Comparison of ENCODE assay signal across 9 cellular contexts in the genomic region with DNA sequence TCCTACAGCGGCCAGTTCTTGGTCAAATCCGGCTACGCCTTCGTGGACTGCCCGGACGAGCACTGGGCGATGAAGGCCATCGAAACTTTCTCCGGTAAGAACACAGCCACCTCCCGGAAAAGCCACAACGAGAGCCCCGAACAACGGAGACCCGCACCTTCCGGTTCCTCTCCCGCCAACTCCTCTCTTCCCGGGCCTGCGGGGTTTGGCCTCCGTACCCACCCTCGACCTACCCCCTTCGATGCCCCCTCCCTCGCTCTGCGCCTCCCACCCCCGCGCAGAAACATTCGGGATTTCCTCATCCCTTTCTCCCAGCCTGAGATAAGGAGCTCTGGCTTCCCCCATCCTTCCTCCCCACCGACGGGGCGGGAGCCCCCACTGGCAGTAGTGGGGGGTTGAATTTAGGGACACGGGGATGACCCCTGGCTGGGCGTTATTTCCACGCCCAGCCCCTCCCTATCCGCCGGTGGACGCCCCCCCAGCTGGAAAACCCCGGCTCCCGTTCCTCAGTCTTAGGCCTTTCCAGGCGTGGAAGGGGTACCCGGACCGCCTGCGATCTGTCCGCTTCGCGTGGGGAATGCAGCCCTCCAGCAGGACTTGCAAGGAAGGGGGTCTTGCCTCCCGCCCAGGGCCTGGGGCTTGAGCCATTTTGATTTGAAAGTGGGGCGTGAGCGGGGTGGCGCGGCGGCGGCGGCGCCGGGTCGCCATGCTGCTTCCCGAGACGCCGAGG. TPM values are rescaled to one million over a fixed set of nuclear protein-coding genes. Genes with fewer than 3 reads are reported as not detected.
A peak's percentile ranks its signal among the peaks of the same experiment; 100 is the strongest.
DNase-seq lines count a peak whose midpoint lies in the region; ATAC-seq and TF ChIP-seq lines count a peak whose summit lies in the region.
"Had no signal": no experiment of that assay in that cellular context is flagged by ENCODE, and none has a peak within 500 bp of the region (broad histone marks: within the 10 kb centered on the region; RNA-seq: fewer than 3 reads in every experiment).

No MANE protein-coding gene starts in this region.

- H3K79me1 ChIP-seq in mesenchymal stem cell (replicated peaks; ENCODE audit: low read length, poor library complexity, severe bottlenecking) = peaks cover 1% of the 10 kb centered on the region

- peak overlapping the region; percentile 88 for H4K91ac ChIP-seq in mesenchymal stem cell (ENCODE audit: low read length)

- POLR2A ChIA-PET in BJ (lab: Charles Lee) = interaction anchor here (0.7 to 0.8 kb wide), 3 partner anchors 8 to 202 kb away, joined by 4 to 10 read pairs (median 4); no protein-coding TSS in a partner anchor

- H2BK12ac ChIP-seq in mesenchymal stem cell (ENCODE audit: low read length in 2 of 2) = peak overlapping the region in 1 of 2 experiments; percentile 77

- peak overlapping the region; percentile 84 for H2BK5ac ChIP-seq in mesenchymal stem cell (ENCODE audit: low read depth, low read length, poor library complexity, severe bottlenecking)

- peak overlapping the region; percentile 71 for H3K9ac ChIP-seq in mesenchymal stem cell (ENCODE audit: low read length)

- peak overlapping the region; percentile 86 to 87 for H3K14ac ChIP-seq in mesenchymal stem cell (ENCODE audit: low read length in 2 of 2)

- WGBS in mesenchymal stem cell = under 1% methylated on average over 39 of the region's 58 CpGs
- 4 to 5% methylated on average over 54 to 58 of the region's 58 CpGs for WGBS in aorta, 2 donors

- intact Hi-C loops in aorta (cut with DNase I) = no loop called here

- H3K4me3 ChIP-seq in BJ (ENCODE audit: low read depth, low read length) (peak overlapping the region; percentile 41), HL-60 (replicated peaks; ENCODE audit: insufficient read depth, low read length) (peak overlapping the region; percentile 86), mesenchymal stem cell (ENCODE audit: insufficient read depth in 1 of 2, low read depth in 1 of 2, low read length in 2 of 2) (peak overlapping the region; percentile 75 to 85), aorta (ENCODE audit: low read length in 2 of 2) (no peak overlapping the region)

- H3K9me3 ChIP-seq in mesenchymal stem cell (ENCODE audit: control insufficient read depth, low read length) (no peaks in the 10 kb centered on the region), aorta (ENCODE audit: control insufficient read depth, low read length) (no peaks in the 10 kb centered on the region)

- TF ChIP-seq CTCF in BJ (IDR thresholded peaks at IDR 0.05; ENCODE audit: insufficient read depth, low read depth, low read length) (no peak), HL-60 (IDR thresholded peaks at IDR 0.05; ENCODE audit: insufficient read depth, low read length) (no peak)

- peak overlapping the region; percentile 83 for H2AK5ac ChIP-seq in mesenchymal stem cell (ENCODE audit: low read length, severe bottlenecking)

- peak overlapping the region; percentile 69 for H2AFZ ChIP-seq in mesenchymal stem cell (ENCODE audit: low read depth, low read length)

- H3K4me1 ChIP-seq in mesenchymal stem cell (ENCODE audit: control insufficient read depth, insufficient read depth, low read depth, low read length) = peaks cover 14% of the 10 kb centered on the region
- no peaks in the 10 kb centered on the region for H3K4me1 ChIP-seq in aorta (ENCODE audit: control insufficient read depth in 1 of 2, insufficient read depth in 2 of 2, low read length in 2 of 2)

- H2BK120ac ChIP-seq in mesenchymal stem cell (ENCODE audit: low read depth, low read length) = peak overlapping the region; percentile 54

- peak overlapping the region; percentile 96 for H3K27ac ChIP-seq in HL-60 (replicated peaks)
- peak overlapping the region; percentile 87 for H3K27ac ChIP-seq in mesenchymal stem cell (ENCODE audit: low read length, poor library complexity, severe bottlenecking)
- no peak overlapping the region for H3K27ac ChIP-seq in aorta (ENCODE audit: low read depth in 1 of 2, low read length in 2 of 2)

- H3K36me3 ChIP-seq in BJ (ENCODE audit: control insufficient read depth, insufficient read depth, low read length) = no peaks in the 10 kb centered on the region
- H3K36me3 ChIP-seq in mesenchymal stem cell (ENCODE audit: control insufficient read depth in 1 of 2, insufficient read depth in 2 of 2, low read depth in 1 of 2, low read length in 2 of 2) = no peaks in the 10 kb centered on the region
- no peaks in the 10 kb centered on the region for H3K36me3 ChIP-seq in aorta (ENCODE audit: control insufficient read depth in 1 of 2, insufficient read depth in 2 of 2, low read length in 1 of 2)

- peak overlapping the region; percentile 93 to 99 for H3K18ac ChIP-seq in mesenchymal stem cell (ENCODE audit: low read depth in 1 of 2, low read length in 2 of 2)

- CTCF ChIA-PET in BJ (lab: Yijun Ruan, JAX) = interaction anchor here (1.0 to 3.6 kb wide), 5 partner anchors 17 to 43 kb away, joined by 3 to 30 read pairs (median 3); no protein-coding TSS in a partner anchor

- H4K8ac ChIP-seq in mesenchymal stem cell (ENCODE audit: low read length) = peak overlapping the region; percentile 81

- ATAC-seq in GM19467 (IDR thresholded peaks at IDR 0.05; ENCODE audit: unreplicated experiment) (no peak), aorta (ENCODE audit: low FRiP score) (no peak)

- DNase-seq in BJ (ENCODE audit: low read depth) (no peak), HL-60 (ENCODE audit: low read depth in 1 of 2, low spot score in 1 of 2) (peak in 1 of 2 experiments; percentile 56), amniotic epithelial cell (ENCODE audit: low read depth) (peak; percentile 60), mesenchymal stem cell (peak; percentile 52), SW 1271 (lab: John Stamatoyannopoulos, UW) (no peak), epidermal melanocyte (ENCODE audit: insufficient read length, low spot score) (no peak), aorta (no peak)

- H3K4ac ChIP-seq in mesenchymal stem cell (ENCODE audit: low read depth in 1 of 2, low read length in 2 of 2) = peak overlapping the region; percentile 90 to 98

- H3K4me2 ChIP-seq in mesenchymal stem cell (ENCODE audit: low read length, poor library complexity, severe bottlenecking) = peak overlapping the region; percentile 100

- peak overlapping the region; percentile 87 for H2BK15ac ChIP-seq in mesenchymal stem cell (ENCODE audit: low read depth, poor library complexity, severe bottlenecking)

- peaks cover 24% of the 10 kb centered on the region for H3K27me3 ChIP-seq in BJ (ENCODE audit: control insufficient read depth, insufficient read depth, low read length)
- H3K27me3 ChIP-seq in HL-60 (ENCODE audit: insufficient read depth, poor library complexity, severe bottlenecking) = peaks cover 28% of the 10 kb centered on the region
- H3K27me3 ChIP-seq in mesenchymal stem cell (ENCODE audit: control insufficient read depth in 1 of 2, insufficient read depth in 1 of 2, low read length in 2 of 2) = peaks cover 15 to 99% of the 10 kb centered on the region in 2 experiments
- no peaks in the 10 kb centered on the region for H3K27me3 ChIP-seq in aorta (ENCODE audit: control insufficient read depth in 1 of 2, insufficient read depth in 2 of 2, low read length in 1 of 2)

- H3K23ac ChIP-seq in mesenchymal stem cell (ENCODE audit: low read length in 2 of 2) = peak overlapping the region in 1 of 2 experiments; percentile 98

RNA-seq across cellular contexts. Expression of a gene that starts 0.8 kb away (rescaled TPM):
- polyA plus RNA-seq in BJ (2011; rRNA removed) = 3.7 and 5.3 TPM in 2 replicates
- 7.1 and 11.8 TPM in 2 replicates for polyA minus RNA-seq in BJ (2011; rRNA and poly(A)+ RNA removed)
- 44.3 TPM for polyA plus RNA-seq in mesenchymal stem cell (2013, experiment 1 of 2)
- 44.9 TPM for polyA plus RNA-seq in mesenchymal stem cell (2013, experiment 2 of 2)
- under 1 TPM in 1 of 2 donors, not detected in 1; 0.29 TPM for total RNA-seq in aorta
- polyA plus RNA-seq in aorta = under 1 TPM in 1 of 2 donors, not detected in 1; 0.13 TPM

RNA-seq across cellular contexts. Expression of a gene that starts 29.6 kb away (rescaled TPM):
- 0.12 and 0.16 TPM in 2 replicates for polyA plus RNA-seq in BJ (2011; rRNA removed)
- not detected in 2 replicates for polyA minus RNA-seq in BJ (2011; rRNA and poly(A)+ RNA removed)
- polyA plus RNA-seq in mesenchymal stem cell (2013, experiment 1 of 2) = 0.23 TPM
- 0.12 TPM for polyA plus RNA-seq in mesenchymal stem cell (2013, experiment 2 of 2)
- total RNA-seq in aorta = not detected
- polyA plus RNA-seq in aorta = 1 to 10 TPM in 1 of 2 donors, not detected in 1; 3.3 TPM
- total RNA-seq: T-helper 2 cell treated with Interferon-gamma antibody and Interleukin-4, amounts not matched to agents 100 ng/mL and 5 ng/mL, for 36 hours had no signal

RNA-seq across cellular contexts. Expression of a gene that starts 53.4 kb away (rescaled TPM):
- polyA plus RNA-seq in BJ (2011; rRNA removed) = 104 and 113 TPM in 2 replicates
- 58.2 and 70.7 TPM in 2 replicates for polyA minus RNA-seq in BJ (2011; rRNA and poly(A)+ RNA removed)
- polyA plus RNA-seq in mesenchymal stem cell (2013, experiment 1 of 2) = 126 TPM
- polyA plus RNA-seq in mesenchymal stem cell (2013, experiment 2 of 2) = 126 TPM
- 10 to 100 TPM; 78.8 to 82.9 TPM for total RNA-seq in aorta
- polyA plus RNA-seq in aorta = 100 to 1,000 TPM; 148 to 217 TPM

Comparison
In these comparisons a context has a peak if more than half of its experiments do, and no peak if none do; other contexts are left out.
1. DNase-seq: peak in amniotic epithelial cell (single experiment) and mesenchymal stem cell (single experiment); none in BJ (single experiment), SW 1271 (0 of 2), epidermal melanocyte (single experiment) and aorta (0 of 2).
2. H3K4me3 ChIP-seq: peak in BJ (single experiment), HL-60 (single experiment) and mesenchymal stem cell (2 of 2); none in aorta (0 of 2).
3. H3K27ac ChIP-seq: peak in HL-60 (single experiment) and mesenchymal stem cell (single experiment); none in aorta (0 of 2).